ENCODE assay signal across 22 cellular contexts in genomic region chr6:139538366-139538765, GRCh38.
A peak's percentile ranks its signal among the peaks of the same experiment; 100 is the strongest.
DNase-seq lines count a peak whose midpoint lies in the region; ATAC-seq and TF ChIP-seq lines count a peak whose summit lies in the region.
"Had no signal": no experiment of that assay in that cellular context is flagged by ENCODE, and none has a peak within 500 bp of the region (broad histone marks: within the 10 kb centered on the region; RNA-seq: fewer than 3 reads in every experiment).

No MANE protein-coding gene starts in this region.

- H2AFZ ChIP-seq in mesenchymal stem cell (ENCODE audit: low read depth, low read length): no peak overlapping the region

- H3K4me1 ChIP-seq in Panc1 (ENCODE audit: control insufficient read depth, insufficient read depth, low read length) (peaks cover 50% of the 10 kb centered on the region), colonic mucosa (peaks cover 13% of the 10 kb centered on the region), mesenchymal stem cell (ENCODE audit: control insufficient read depth, insufficient read depth, low read depth, low read length) (peaks cover 22% of the 10 kb centered on the region)

- H3K9ac ChIP-seq in colonic mucosa (ENCODE audit: low read depth in 2 of 2, low read length in 2 of 2): no peak overlapping the region
- no peak overlapping the region for H3K9ac ChIP-seq in mesenchymal stem cell (ENCODE audit: low read length)

- TF ChIP-seq CTCF in 22Rv1 (IDR thresholded peaks at IDR 0.05) (no peak), Panc1 (IDR thresholded peaks at IDR 0.05) (no peak), colonic mucosa (IDR thresholded peaks at IDR 0.05) (no peak)

- H3K4ac ChIP-seq in mesenchymal stem cell (ENCODE audit: low read depth in 1 of 2, low read length in 2 of 2): no peak overlapping the region

- H2BK15ac ChIP-seq in mesenchymal stem cell (ENCODE audit: low read depth, poor library complexity, severe bottlenecking): no peak overlapping the region

- DNase-seq in Panc1 (ENCODE audit: low read depth, low spot score) (peak; percentile 62), colonic mucosa (no peak), mesenchymal stem cell (peak; percentile 70), NCI-H128 (lab: John Stamatoyannopoulos, UW; ENCODE audit: unreplicated experiment) (no peak), amygdala (lab: John Stamatoyannopoulos, UW) (no peak), foreskin melanocyte (no peak)
- DNase-seq: activated CD8-positive, alpha-beta memory T cell treated with anti-CD3 and anti-CD28 coated beads, Interleukin-2, amount 50 U/mL, for 48 hours; activated gamma-delta T cell treated with Interleukin-2 at 50 U/mL for 16 hours; adrenal gland; CD4-positive, alpha-beta T cell; central memory CD4-positive, alpha-beta T cell; hypothalamus; NCI-H1092 treated with DMSO at 0.1 percent for 48 hours; NCI-H526 treated with DMSO at 0.1 percent for 48 hours; OCI-M1; psoas muscle; SHP77 treated with DMSO at 0.1 percent for 48 hours; stimulated activated CD8-positive, alpha-beta memory T cell treated with anti-CD3 and anti-CD28 coated beads, Interleukin-4, amount 100 ng/mL, for 48 hours; substantia nigra had no signal

- H3K18ac ChIP-seq in mesenchymal stem cell (ENCODE audit: low read depth in 1 of 2, low read length in 2 of 2): peak overlapping the region; percentile 0 to 83

- H2AK5ac ChIP-seq in mesenchymal stem cell (ENCODE audit: low read length, severe bottlenecking): peak overlapping the region; percentile 16

- 17% methylated on average over 5 of the region's 7 CpGs for WGBS in mesenchymal stem cell

- no peak overlapping the region for H4K8ac ChIP-seq in mesenchymal stem cell (ENCODE audit: low read length)

- no peaks in the 10 kb centered on the region for H3K27me3 ChIP-seq in Panc1 (ENCODE audit: control insufficient read depth, insufficient read depth, low read length)
- H3K27me3 ChIP-seq in colonic mucosa: no peaks in the 10 kb centered on the region
- H3K27me3 ChIP-seq in mesenchymal stem cell (ENCODE audit: control insufficient read depth in 1 of 2, insufficient read depth in 1 of 2, low read length in 2 of 2): no peaks in the 10 kb centered on the region
- H3K27me3 ChIP-seq: adrenal gland had no signal

- H3K23ac ChIP-seq in mesenchymal stem cell (ENCODE audit: low read length in 2 of 2): no peak overlapping the region

- intact Hi-C loops in Panc1 (cut with micrococcal nuclease; ENCODE audit: unreplicated experiment): loop anchor here (10.0 kb wide), 1 partner anchor 164 kb away; the partner anchor contains the start of gene CITED2
- intact Hi-C loops in colonic mucosa (cut with DNase I): loop anchor here (5.0 to 10.0 kb wide), 2 partner anchors 49 to 306 kb away; no protein-coding TSS in a partner anchor

- no peak overlapping the region for H2BK5ac ChIP-seq in mesenchymal stem cell (ENCODE audit: low read depth, low read length, poor library complexity, severe bottlenecking)

- no peak overlapping the region for H2BK120ac ChIP-seq in mesenchymal stem cell (ENCODE audit: low read depth, low read length)

- POLR2A ChIA-PET in Panc1 (lab: Charles Lee): interaction anchor here (0.7 kb wide), 1 partner anchor 27 kb away, joined by 5 read pairs; no protein-coding TSS in a partner anchor

- H3K9me3 ChIP-seq in Panc1 (ENCODE audit: control insufficient read depth, insufficient read depth, low read depth, low read length) (no peaks in the 10 kb centered on the region), colonic mucosa (no peaks in the 10 kb centered on the region), mesenchymal stem cell (ENCODE audit: control insufficient read depth, low read length) (no peaks in the 10 kb centered on the region)
- H3K9me3 ChIP-seq: adrenal gland, psoas muscle had no signal

- H3K36me3 ChIP-seq in Panc1 (ENCODE audit: control insufficient read depth, insufficient read depth, low read length) (no peaks in the 10 kb centered on the region), colonic mucosa (no peaks in the 10 kb centered on the region), mesenchymal stem cell (ENCODE audit: control insufficient read depth in 1 of 2, insufficient read depth in 2 of 2, low read depth in 1 of 2, low read length in 2 of 2) (no peaks in the 10 kb centered on the region)
- H3K36me3 ChIP-seq: adrenal gland had no signal

- H3K27ac ChIP-seq in 22Rv1: peak overlapping the region; percentile 100
- H3K27ac ChIP-seq in Panc1 (ENCODE audit: low read length): peak overlapping the region; percentile 93
- H3K27ac ChIP-seq in colonic mucosa: peak overlapping the region; percentile 78
- H3K27ac ChIP-seq in mesenchymal stem cell (ENCODE audit: low read length, poor library complexity, severe bottlenecking): peak overlapping the region; percentile 1
- H3K27ac ChIP-seq: adrenal gland, psoas muscle had no signal

- H3K79me1 ChIP-seq in mesenchymal stem cell (replicated peaks; ENCODE audit: low read length, poor library complexity, severe bottlenecking): no peaks in the 10 kb centered on the region

- H3K4me3 ChIP-seq in Panc1 (ENCODE audit: low read depth in 2 of 2, low read length in 2 of 2): no peak overlapping the region
- H3K4me3 ChIP-seq in colonic mucosa: no peak overlapping the region
- H3K4me3 ChIP-seq in mesenchymal stem cell (ENCODE audit: insufficient read depth in 1 of 2, low read depth in 1 of 2, low read length in 2 of 2): no peak overlapping the region
- H3K4me3 ChIP-seq: adrenal gland, psoas muscle had no signal

- no TSS peak for BruUV-seq in Panc1 (replicated peaks; lab: Mats Ljungman, UMichigan)

- no peak overlapping the region for H4K91ac ChIP-seq in mesenchymal stem cell (ENCODE audit: low read length)

- no peak overlapping the region for H2BK12ac ChIP-seq in mesenchymal stem cell (ENCODE audit: low read length in 2 of 2)

- in situ Hi-C loops in Panc1 (cut with HindIII; ENCODE audit: low pct_unique_long_range_greater_than_20kb, low sequenced_read_pairs): no loop called here

- CTCF ChIA-PET in Panc1 (lab: Charles Lee): no interaction called here

- ATAC-seq in Panc1 (no peak), SK-N-SH treated with all-trans-retinoic acid at 6 μM for 48 hours (no peak)
- ATAC-seq: activated CD4-positive, CD25-positive, alpha-beta regulatory T cell treated with anti-CD3 and anti-CD28 coated beads, Interleukin-2, amount 50 U/mL, for 24 hours; psoas muscle had no signal

- H3K4me2 ChIP-seq in mesenchymal stem cell (ENCODE audit: low read length, poor library complexity, severe bottlenecking): no peak overlapping the region

- H3K14ac ChIP-seq in mesenchymal stem cell (ENCODE audit: low read length in 2 of 2): no peak overlapping the region

TF ChIP-seq in SK-N-SH treated with all-trans-retinoic acid at 6 μM for 48 hours, 23 proteins besides CTCF, POLR2A, EP300 and RAD21:
- TF ChIP-seq TCF4 (CRISPR knock-in tag; IDR thresholded peaks at IDR 0.05; ENCODE audit: borderline replicate concordance) (no peak), ZNF70 (CRISPR knock-in tag; IDR thresholded peaks at IDR 0.05) (no peak), ISL1 (CRISPR knock-in tag; IDR thresholded peaks at IDR 0.05) (no peak), OSR1 (CRISPR knock-in tag; IDR thresholded peaks at IDR 0.05) (no peak), CSDC2 (CRISPR knock-in tag; IDR thresholded peaks at IDR 0.05) (no peak), PATZ1 (CRISPR knock-in tag; IDR thresholded peaks at IDR 0.05; ENCODE audit: borderline replicate concordance) (no peak), POU6F1 (CRISPR knock-in tag; IDR thresholded peaks at IDR 0.05; ENCODE audit: borderline replicate concordance, low read depth) (no peak), ZC3H10 (CRISPR knock-in tag; IDR thresholded peaks at IDR 0.05) (no peak), PPARA (CRISPR knock-in tag; IDR thresholded peaks at IDR 0.05; ENCODE audit: borderline replicate concordance) (no peak), TOX (CRISPR knock-in tag; IDR thresholded peaks at IDR 0.05; ENCODE audit: borderline replicate concordance) (no peak), ZNF565 (CRISPR knock-in tag; conservative IDR thresholded peaks at IDR 0.05; ENCODE audit: low read depth) (no peak), BACH2 (CRISPR knock-in tag; IDR thresholded peaks at IDR 0.05; ENCODE audit: borderline replicate concordance) (no peak), ZFP30 (CRISPR knock-in tag; IDR thresholded peaks at IDR 0.05) (no peak), SNAI2 (CRISPR knock-in tag; IDR thresholded peaks at IDR 0.05) (no peak), ZNF8 (CRISPR knock-in tag; IDR thresholded peaks at IDR 0.05) (no peak), ZFP3 (CRISPR knock-in tag; IDR thresholded peaks at IDR 0.05) (no peak), GLIS3 (CRISPR knock-in tag; IDR thresholded peaks at IDR 0.05) (no peak), ESRRG (CRISPR knock-in tag; IDR thresholded peaks at IDR 0.05) (no peak)
TF ChIP-seq in SK-N-SH treated with all-trans-retinoic acid at 6 μM for 48 hours: peak in this region for 0.

Comparison
In these comparisons a context has a peak if more than half of its experiments do, and no peak if none do; other contexts are left out.
1. H3K27ac ChIP-seq: peak in every context shown above with its lines; median percentile 100 in 22Rv1; 93 in Panc1; 78 in colonic mucosa; 1 in mesenchymal stem cell.
2. DNase-seq: peak in Panc1 (single experiment) and mesenchymal stem cell (single experiment); none in colonic mucosa (single experiment), NCI-H128 (single experiment), amygdala (0 of 56) and foreskin melanocyte (single experiment).